In genomic region chr7:127859330-127859729, GRCh38 we compare ENCODE assay signal across 19 cellular contexts.
DNase-seq lines count a peak whose midpoint lies in the region; ATAC-seq and TF ChIP-seq lines count a peak whose summit lies in the region.
"Had no signal": no experiment of that assay in that cellular context is flagged by ENCODE, and none has a peak within 500 bp of the region (broad histone marks: within the 10 kb centered on the region; RNA-seq: fewer than 3 reads in every experiment).

No MANE protein-coding gene starts in this region.

- DNase-seq in activated naive CD8-positive, alpha-beta T cell treated with anti-CD3 and anti-CD28 coated beads for 36 hours = no peak
- no peak for DNase-seq in activated naive CD8-positive, alpha-beta T cell treated with anti-CD3 and anti-CD28 coated beads, Interleukin-2, amount 50 U/mL, for 24 hours
- no peak for DNase-seq in iPS-NIHi7 (ENCODE audit: extremely low spot score)
- DNase-seq: 8988T, GOT3, HCEC 1CT, Kasumi-1, MG63, NCI-H1417, NCI-H1694 treated with DMSO at 0.1 percent for 48 hours, NCI-H446, NCI-H526, OCI-M1 had no signal

- H3K4me1 ChIP-seq in KMS-11 (ENCODE audit: low read depth, poor library complexity, severe bottlenecking) = peaks cover 62% of the 10 kb centered on the region
- H3K4me1 ChIP-seq in rectal smooth muscle tissue (ENCODE audit: control insufficient read depth, insufficient read depth, low read length) = peaks cover 24% of the 10 kb centered on the region

- no peak for ATAC-seq in activated naive CD8-positive, alpha-beta T cell treated with anti-CD3 and anti-CD28 coated beads, Interleukin-2, amount 50 U/mL, for 24 hours
- no peak for ATAC-seq in GM21717 (IDR thresholded peaks at IDR 0.05; ENCODE audit: unreplicated experiment)

- no peak overlapping the region for H3K9ac ChIP-seq in KMS-11
- no peak overlapping the region for H3K9ac ChIP-seq in rectal smooth muscle tissue (ENCODE audit: low read length)

- H3K36me3 Mint-ChIP-seq in activated naive CD8-positive, alpha-beta T cell = peaks cover 19% of the 10 kb centered on the region
- peaks cover 51% of the 10 kb centered on the region for H3K36me3 Mint-ChIP-seq in activated naive CD8-positive, alpha-beta T cell treated with anti-CD3 and anti-CD28 coated beads for 36 hours
- H3K36me3 Mint-ChIP-seq in activated naive CD8-positive, alpha-beta T cell treated with anti-CD3 and anti-CD28 coated beads, Interleukin-2, amount 50 U/mL, for 24 hours (ENCODE audit: low read depth) = peaks cover 58% of the 10 kb centered on the region

- H4K20me1 ChIP-seq in KMS-11 (ENCODE audit: insufficient read depth) = peaks cover 15% of the 10 kb centered on the region; the same call in 1 of the 2 replicates

- H3K27me3 ChIP-seq in KMS-11 (ENCODE audit: insufficient read depth, low read depth) (no peaks in the 10 kb centered on the region), rectal smooth muscle tissue (ENCODE audit: control insufficient read depth, insufficient read depth, low read length) (no peaks in the 10 kb centered on the region)
- H3K27me3 ChIP-seq: MG63 had no signal

- H3K4me2 ChIP-seq in KMS-11 = peak overlapping the region; percentile 37

- H3K4me3 ChIP-seq in KMS-11 (IDR thresholded peaks at IDR 0.05; ENCODE audit: insufficient read depth, low read depth, low read length) (no peak overlapping the region), rectal smooth muscle tissue (ENCODE audit: low read length) (no peak overlapping the region)
- H3K4me3 ChIP-seq: MG63 had no signal

- no peak overlapping the region for H3K4me3 Mint-ChIP-seq in activated naive CD8-positive, alpha-beta T cell
- no peak overlapping the region for H3K4me3 Mint-ChIP-seq in activated naive CD8-positive, alpha-beta T cell treated with anti-CD3 and anti-CD28 coated beads for 36 hours
- H3K4me3 Mint-ChIP-seq in activated naive CD8-positive, alpha-beta T cell treated with anti-CD3 and anti-CD28 coated beads, Interleukin-2, amount 50 U/mL, for 24 hours = no peak overlapping the region
- H3K4me3 Mint-ChIP-seq: IgD-negative memory B cell had no signal

- H3K4me1 Mint-ChIP-seq in activated naive CD8-positive, alpha-beta T cell (ENCODE audit: low read depth) = peaks cover 61% of the 10 kb centered on the region
- H3K4me1 Mint-ChIP-seq in activated naive CD8-positive, alpha-beta T cell treated with anti-CD3 and anti-CD28 coated beads for 36 hours = peaks cover 41% of the 10 kb centered on the region
- H3K4me1 Mint-ChIP-seq in activated naive CD8-positive, alpha-beta T cell treated with anti-CD3 and anti-CD28 coated beads, Interleukin-2, amount 50 U/mL, for 24 hours = peaks cover 63% of the 10 kb centered on the region

- peaks cover 4% of the 10 kb centered on the region; the same call in 1 of the 2 replicates for H3K79me2 ChIP-seq in KMS-11 (ENCODE audit: insufficient read depth, low read depth)

- H3K27ac Mint-ChIP-seq in activated naive CD8-positive, alpha-beta T cell = peak overlapping the region; percentile 50
- H3K27ac Mint-ChIP-seq in activated naive CD8-positive, alpha-beta T cell treated with anti-CD3 and anti-CD28 coated beads for 36 hours = no peak overlapping the region
- H3K27ac Mint-ChIP-seq in activated naive CD8-positive, alpha-beta T cell treated with anti-CD3 and anti-CD28 coated beads, Interleukin-2, amount 50 U/mL, for 24 hours = peak overlapping the region; percentile 32
- H3K27ac Mint-ChIP-seq: IgD-negative memory B cell had no signal

- no peak overlapping the region; the same call in 1 of the 2 replicates for H3K27ac ChIP-seq in KMS-11
- peak overlapping the region; percentile 63 for H3K27ac ChIP-seq in rectal smooth muscle tissue (ENCODE audit: low read depth, low read length)
- H3K27ac ChIP-seq: C4-2B had no signal

- H3K9me3 Mint-ChIP-seq in activated naive CD8-positive, alpha-beta T cell (ENCODE audit: low read depth) = no peaks in the 10 kb centered on the region
- no peaks in the 10 kb centered on the region for H3K9me3 Mint-ChIP-seq in activated naive CD8-positive, alpha-beta T cell treated with anti-CD3 and anti-CD28 coated beads for 36 hours
- H3K9me3 Mint-ChIP-seq in activated naive CD8-positive, alpha-beta T cell treated with anti-CD3 and anti-CD28 coated beads, Interleukin-2, amount 50 U/mL, for 24 hours = no peaks in the 10 kb centered on the region
- H3K9me3 Mint-ChIP-seq: IgD-negative memory B cell had no signal

- TF ChIP-seq CTCF in KMS-11 (conservative IDR thresholded peaks at IDR 0.05; ENCODE audit: low read depth, low read length) = no peak

- H2AFZ ChIP-seq in KMS-11 (ENCODE audit: low read depth) = no peak overlapping the region

- H3K27me3 Mint-ChIP-seq in activated naive CD8-positive, alpha-beta T cell = no peaks in the 10 kb centered on the region
- H3K27me3 Mint-ChIP-seq in activated naive CD8-positive, alpha-beta T cell treated with anti-CD3 and anti-CD28 coated beads for 36 hours = peaks cover 3% of the 10 kb centered on the region
- no peaks in the 10 kb centered on the region for H3K27me3 Mint-ChIP-seq in activated naive CD8-positive, alpha-beta T cell treated with anti-CD3 and anti-CD28 coated beads, Interleukin-2, amount 50 U/mL, for 24 hours
- H3K27me3 Mint-ChIP-seq: IgD-negative memory B cell had no signal

- H3K36me3 ChIP-seq in KMS-11 (ENCODE audit: insufficient read depth) = no peaks in the 10 kb centered on the region
- H3K36me3 ChIP-seq in rectal smooth muscle tissue (ENCODE audit: control insufficient read depth, insufficient read depth, low read length) = no peaks in the 10 kb centered on the region
- H3K36me3 ChIP-seq: MG63 had no signal
